In genomic region chr16:46853713-46854443, GRCh38 we compare ENCODE assay signal across 8 cellular contexts. TPM values are rescaled to one million over a fixed set of nuclear protein-coding genes. Genes with fewer than 3 reads are reported as not detected.
DNase-seq lines count a peak whose midpoint lies in the region; ATAC-seq and TF ChIP-seq lines count a peak whose summit lies in the region.

No MANE protein-coding gene starts in this region.

- WGBS in trophoblast cell (ENCODE audit: extremely low coverage, insufficient coverage, insufficient read length), result no CpG with 5 or more reads among the region's 5 CpGs

- peak overlapping the region; percentile 94 for H3K4ac ChIP-seq in trophoblast cell (ENCODE audit: low read depth, low read length)

- H4K12ac ChIP-seq in trophoblast cell (ENCODE audit: low read depth, low read length), result no peak overlapping the region

- H2BK5ac ChIP-seq in trophoblast cell (ENCODE audit: low read depth, low read length, poor library complexity), result peak overlapping the region; percentile 99

- H2AK5ac ChIP-seq in trophoblast cell (ENCODE audit: low read length), result peak overlapping the region; percentile 97

- H3K4me3 Mint-ChIP-seq in glutamatergic neuron (ENCODE audit: unreplicated experiment), result no peak overlapping the region

- TF ChIP-seq CTCF in glutamatergic neuron (IDR thresholded peaks at IDR 0.05; ENCODE audit: partially characterized antibody, unreplicated experiment), result no peak
- TF ChIP-seq CTCF in upper lobe of right lung (IDR thresholded peaks at IDR 0.05), result peak; percentile 82

- peak overlapping the region; percentile 99 for H3K14ac ChIP-seq in trophoblast cell (ENCODE audit: low read length)

- intact Hi-C loops in upper lobe of right lung (cut with DNase I), result loop anchor here (10.0 kb wide), 1 partner anchor 51 kb away; no protein-coding TSS in a partner anchor

- H2BK120ac ChIP-seq in trophoblast cell (ENCODE audit: insufficient read depth, low read length, poor library complexity), result peak overlapping the region; percentile 100

- H3K23ac ChIP-seq in trophoblast cell (ENCODE audit: low read length), result no peak overlapping the region

- H4K91ac ChIP-seq in trophoblast cell (ENCODE audit: low read depth, low read length), result peak overlapping the region; percentile 100

- H3K27me3 Mint-ChIP-seq in glutamatergic neuron (ENCODE audit: unreplicated experiment), result no peaks in the 10 kb centered on the region

- peaks cover 39% of the 10 kb centered on the region for H3K79me1 ChIP-seq in trophoblast cell (ENCODE audit: low read length)

- H3K4me1 Mint-ChIP-seq in glutamatergic neuron (ENCODE audit: low read depth, unreplicated experiment), result peaks cover 8% of the 10 kb centered on the region

- H3K4me1 ChIP-seq in SJSA1 (replicated peaks) (peaks cover 14% of the 10 kb centered on the region), trophoblast cell (ENCODE audit: control insufficient read depth in 1 of 2, insufficient read depth in 2 of 2, low read length in 2 of 2) (peaks cover 30 to 31% of the 10 kb centered on the region in 2 experiments), upper lobe of right lung (no peaks in the 10 kb centered on the region)

- H3K9me3 ChIP-seq in SJSA1 (replicated peaks) (no peaks in the 10 kb centered on the region; the same call in 1 of the 2 replicates), trophoblast cell (ENCODE audit: insufficient read depth, low read depth, low read length) (peaks cover 2% of the 10 kb centered on the region), upper lobe of right lung (no peaks in the 10 kb centered on the region)

- peak; percentile 93 for ATAC-seq in upper lobe of right lung

- peak overlapping the region; percentile 99 for H2BK12ac ChIP-seq in trophoblast cell (ENCODE audit: low read length)

- H3K36me3 Mint-ChIP-seq in glutamatergic neuron (ENCODE audit: unreplicated experiment), result no peaks in the 10 kb centered on the region

- no peaks in the 10 kb centered on the region for H3K27me3 ChIP-seq in SJSA1 (replicated peaks)
- H3K27me3 ChIP-seq in trophoblast cell (ENCODE audit: insufficient read depth, low read length), result no peaks in the 10 kb centered on the region
- no peaks in the 10 kb centered on the region for H3K27me3 ChIP-seq in upper lobe of right lung

- H3K27ac ChIP-seq in SJSA1 (no peak overlapping the region), trophoblast cell (ENCODE audit: low read depth, low read length) (peak overlapping the region; percentile 98), upper lobe of right lung (no peak overlapping the region)

- peak overlapping the region; percentile 83 for H4K8ac ChIP-seq in trophoblast cell (ENCODE audit: low read depth, low read length)

- H3K36me3 ChIP-seq in SJSA1, result no peaks in the 10 kb centered on the region
- no peaks in the 10 kb centered on the region for H3K36me3 ChIP-seq in trophoblast cell (ENCODE audit: control insufficient read depth in 1 of 2, insufficient read depth in 2 of 2, low read length in 2 of 2)
- no peaks in the 10 kb centered on the region for H3K36me3 ChIP-seq in upper lobe of right lung

- peaks cover 6% of the 10 kb centered on the region for H3K79me2 ChIP-seq in trophoblast cell (ENCODE audit: control insufficient read depth, insufficient read depth, low read length, poor library complexity)

- in situ Hi-C loops in KBM-7 (cut with MboI; ENCODE audit: low pct_unique_long_range_greater_than_20kb, low sequenced_read_pairs), result loop anchor here (10.0 kb wide), 1 partner anchor 61 kb away; no protein-coding TSS in a partner anchor

- H3K4me2 ChIP-seq in trophoblast cell (ENCODE audit: low read length), result peak overlapping the region; percentile 48

- H3K4me3 ChIP-seq in SJSA1 (no peak overlapping the region), trophoblast cell (ENCODE audit: low read depth, low read length) (no peak overlapping the region), upper lobe of right lung (no peak overlapping the region)

- DNase-seq in NCI-H2029 (lab: John Stamatoyannopoulos, UW) (peak; percentile 22), NCI-H2029 treated with DMSO at 0.1 percent for 48 hours (lab: John Stamatoyannopoulos, UW) (no peak), KBM-7 (peak; percentile 70), SJSA1 (ENCODE audit: low read depth in 1 of 2, low spot score in 2 of 2) (peak; percentile 42 to 66), glutamatergic neuron (peak; percentile 87), trophoblast cell (peak; percentile 74 to 88), upper lobe of right lung (peak; percentile 88)
- DNase-seq in activated naive CD4-positive, alpha-beta T cell treated with anti-CD3 and anti-CD28 coated beads, Interleukin-2, amount 50 U/mL, for 16 hours, result peak; percentile 61

- peak overlapping the region; percentile 36 for H3K9ac ChIP-seq in trophoblast cell (ENCODE audit: low read length)

- H3K18ac ChIP-seq in trophoblast cell (ENCODE audit: low read length), result peak overlapping the region; percentile 95

- peak overlapping the region; percentile 59 for H2AFZ ChIP-seq in trophoblast cell (ENCODE audit: insufficient read depth, low read length, poor library complexity)

- H3K9me3 Mint-ChIP-seq in glutamatergic neuron (ENCODE audit: unreplicated experiment), result no peaks in the 10 kb centered on the region

- no peak overlapping the region for H3K27ac Mint-ChIP-seq in glutamatergic neuron (ENCODE audit: unreplicated experiment)

RNA-seq across cellular contexts. Expression of gene C16orf87, which starts 22.9 kb away (rescaled TPM):
- 33.9 and 37.2 TPM in 2 replicates for total RNA-seq in SJSA1 (2014; rRNA removed; shearing (Covaris generic))
- total RNA-seq in glutamatergic neuron (ENCODE audit: unreplicated experiment) (15.8 TPM), upper lobe of right lung (8.2 TPM)
- 30.3 and 33.4 TPM in 2 replicates for polyA plus RNA-seq in trophoblast cell (2013)

RNA-seq across cellular contexts. Expression of gene GPT2, which starts 30.3 kb away (rescaled TPM):
- 14.8 and 15.7 TPM in 2 replicates for total RNA-seq in SJSA1 (2014; rRNA removed; shearing (Covaris generic))
- total RNA-seq in glutamatergic neuron (ENCODE audit: unreplicated experiment) (70.7 TPM), upper lobe of right lung (6.2 TPM)
- polyA plus RNA-seq in trophoblast cell (2013), result 73.2 and 77.7 TPM in 2 replicates
